Comparison of ENCODE assay signal across 1 cellular context in the genomic region with DNA sequence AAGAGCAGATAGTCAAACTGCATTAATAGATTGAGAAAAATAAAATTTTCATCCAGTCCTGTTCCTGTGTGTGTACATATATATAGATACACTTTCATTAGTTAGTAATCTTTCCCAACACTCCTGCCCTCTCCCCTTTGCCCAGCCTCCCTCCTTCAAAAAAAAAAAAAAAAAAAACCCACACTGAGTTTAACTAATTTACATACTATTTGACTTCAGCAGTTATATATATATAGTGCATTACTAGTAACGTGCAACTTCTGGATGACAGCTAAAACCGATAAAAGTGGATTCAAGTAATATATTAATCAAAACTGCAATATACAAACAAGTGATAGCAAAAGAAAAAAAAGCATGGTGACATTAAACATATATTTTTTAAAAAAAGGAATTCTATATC.
TF ChIP-seq lines count a peak whose summit lies in the region.

No MANE protein-coding gene starts in this region.

TF ChIP-seq in endothelial cell of umbilical vein, 7 proteins besides CTCF, POLR2A, EP300 and RAD21:
- TF ChIP-seq, protein P1, sequence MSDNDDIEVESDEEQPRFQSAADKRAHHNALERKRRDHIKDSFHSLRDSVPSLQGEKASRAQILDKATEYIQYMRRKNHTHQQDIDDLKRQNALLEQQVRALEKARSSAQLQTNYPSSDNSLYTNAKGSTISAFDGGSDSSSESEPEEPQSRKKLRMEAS (IDR thresholded peaks at IDR 0.05; ENCODE audit: insufficient read depth, insufficient read length), result no peak
- no peak for TF ChIP-seq EZH2 (IDR thresholded peaks at IDR 0.05; ENCODE audit: borderline replicate concordance, low read depth, low read length, severe bottlenecking)
- TF ChIP-seq GATA2 (IDR thresholded peaks at IDR 0.05; ENCODE audit: insufficient read depth, insufficient read length, low read depth, low read length), result no peak
- TF ChIP-seq MYC (IDR thresholded peaks at IDR 0.05; ENCODE audit: low read depth, low read length), result no peak
- no peak for TF ChIP-seq FOS (IDR thresholded peaks at IDR 0.05; ENCODE audit: borderline replicate concordance, insufficient read depth, low read length)
- no peak for TF ChIP-seq POLR2AphosphoS5 (IDR thresholded peaks at IDR 0.05; ENCODE audit: insufficient read depth, low read depth, low read length)
- TF ChIP-seq JUN (IDR thresholded peaks at IDR 0.05; ENCODE audit: borderline replicate concordance, insufficient read depth, insufficient read length, low read depth), result no peak
